Comparison of ENCODE assay signal across 8 cellular contexts in genomic region chr21:39022901-39023693, GRCh38.
A peak's percentile ranks its signal among the peaks of the same experiment; 100 is the strongest.
DNase-seq lines count a peak whose midpoint lies in the region; ATAC-seq and TF ChIP-seq lines count a peak whose summit lies in the region.

No MANE protein-coding gene starts in this region.

- H3K9me3 ChIP-seq in mucosa of descending colon: no peaks in the 10 kb centered on the region

- ATAC-seq in mucosa of descending colon (peak; percentile 61), GM18907 (IDR thresholded peaks at IDR 0.05; ENCODE audit: unreplicated experiment) (no peak), HG02642 (IDR thresholded peaks at IDR 0.05; ENCODE audit: poor library complexity, unreplicated experiment) (no peak)

- no peaks in the 10 kb centered on the region for H3K4me1 ChIP-seq in mucosa of descending colon (ENCODE audit: low read depth)

- H3K4me3 ChIP-seq in AG10803 (ENCODE audit: low read length): no peak overlapping the region
- no peak overlapping the region for H3K4me3 ChIP-seq in epithelial cell of proximal tubule (ENCODE audit: low read depth, low read length)
- no peak overlapping the region for H3K4me3 ChIP-seq in mucosa of descending colon

- intact Hi-C loops in mucosa of descending colon (cut with DNase I, micrococcal nuclease): no loop called here

- DNase-seq in AG10803 (ENCODE audit: low read depth) (peak; percentile 2), NCI-H226 (peak; percentile 93), epithelial cell of proximal tubule (ENCODE audit: low read depth) (peak; percentile 85), mucosa of descending colon (peak in 1 of 3 donors; percentile 58), T-helper 1 cell (no peak), GF-D8 (lab: John Stamatoyannopoulos, UW) (no peak)

- TF ChIP-seq CTCF in AG10803 (conservative IDR thresholded peaks at IDR 0.05; ENCODE audit: low read length): no peak
- TF ChIP-seq CTCF in epithelial cell of proximal tubule (conservative IDR thresholded peaks at IDR 0.05; ENCODE audit: low read depth, low read length): peak; percentile 67
- TF ChIP-seq CTCF in mucosa of descending colon (IDR thresholded peaks at IDR 0.05): no peak

- no peaks in the 10 kb centered on the region for H3K36me3 ChIP-seq in mucosa of descending colon (ENCODE audit: low read depth)

Comparison
In these comparisons a context has a peak if more than half of its experiments do, and no peak if none do; other contexts are left out.
1. DNase-seq: peak in AG10803 (single experiment), NCI-H226 (single experiment) and epithelial cell of proximal tubule (single experiment); none in T-helper 1 cell (0 of 5) and GF-D8 (single experiment).